ENCODE assay signal across 18 cellular contexts in genomic region chr15:88535100-88535499, GRCh38. TPM values are rescaled to one million over a fixed set of nuclear protein-coding genes. Genes with fewer than 3 reads are reported as not detected.
DNase-seq lines count a peak whose midpoint lies in the region; ATAC-seq and TF ChIP-seq lines count a peak whose summit lies in the region.
"Had no signal": no experiment of that assay in that cellular context is flagged by ENCODE, and none has a peak within 500 bp of the region (broad histone marks: within the 10 kb centered on the region; RNA-seq: fewer than 3 reads in every experiment).

No MANE protein-coding gene starts in this region.

- no peak overlapping the region for H3K4ac ChIP-seq in trophoblast cell (ENCODE audit: low read depth, low read length)

- no peak overlapping the region for H3K27ac ChIP-seq in trophoblast cell (ENCODE audit: low read depth, low read length)
- H3K27ac ChIP-seq: SK-N-MC had no signal

- H2BK5ac ChIP-seq in trophoblast cell (ENCODE audit: low read depth, low read length, poor library complexity), result no peak overlapping the region

- no peak overlapping the region for H2AFZ ChIP-seq in trophoblast cell (ENCODE audit: insufficient read depth, low read length, poor library complexity)

- H3K4me1 ChIP-seq in trophoblast cell (ENCODE audit: control insufficient read depth in 1 of 2, insufficient read depth in 2 of 2, low read length in 2 of 2), result peaks cover 15 to 22% of the 10 kb centered on the region in 2 experiments

- H4K91ac ChIP-seq in trophoblast cell (ENCODE audit: low read depth, low read length), result no peak overlapping the region

- no peak overlapping the region for H4K8ac ChIP-seq in trophoblast cell (ENCODE audit: low read depth, low read length)

- peaks cover 16% of the 10 kb centered on the region for H3K79me1 ChIP-seq in trophoblast cell (ENCODE audit: low read length)

- H2AK5ac ChIP-seq in trophoblast cell (ENCODE audit: low read length), result no peak overlapping the region

- H2BK120ac ChIP-seq in trophoblast cell (ENCODE audit: insufficient read depth, low read length, poor library complexity), result no peak overlapping the region

- DNase-seq in EL, result peak; percentile 44
- DNase-seq in LHCN-M2 (ENCODE audit: low read depth), result peak; percentile 9
- DNase-seq in epithelial cell of esophagus (ENCODE audit: low read depth), result peak; percentile 22
- peak; percentile 50 for DNase-seq in iris pigment epithelial cell (ENCODE audit: low read depth)
- DNase-seq in trophoblast cell, result no peak
- DNase-seq in GM03348 (ENCODE audit: low spot score), result no peak
- DNase-seq: CD4-positive, CD25-positive, alpha-beta regulatory T cell; DMS53; H7; MG63; NCI-H1092 treated with DMSO at 0.1 percent for 48 hours; NCI-H1694 treated with DMSO at 0.1 percent for 48 hours; NCI-H446 treated with DMSO at 0.1 percent for 48 hours; NCI-H748 treated with DMSO at 0.1 percent for 48 hours; PC-3 had no signal

- H3K4me3 ChIP-seq in epithelial cell of esophagus (ENCODE audit: low read length) (no peak overlapping the region), trophoblast cell (ENCODE audit: low read depth, low read length) (no peak overlapping the region)
- H3K4me3 ChIP-seq: MG63, SK-N-MC had no signal

- peaks cover 3% of the 10 kb centered on the region for H3K79me2 ChIP-seq in trophoblast cell (ENCODE audit: control insufficient read depth, insufficient read depth, low read length, poor library complexity)

- H3K18ac ChIP-seq in trophoblast cell (ENCODE audit: low read length), result no peak overlapping the region

- H3K27me3 ChIP-seq in trophoblast cell (ENCODE audit: insufficient read depth, low read length), result no peaks in the 10 kb centered on the region
- H3K27me3 ChIP-seq: MG63 had no signal

- no peak overlapping the region for H2BK12ac ChIP-seq in trophoblast cell (ENCODE audit: low read length)

- no peak for ATAC-seq in GM18861 (IDR thresholded peaks at IDR 0.05; ENCODE audit: unreplicated experiment)
- ATAC-seq: PC-3, Right ventricle myocardium inferior had no signal

- no peak overlapping the region for H4K12ac ChIP-seq in trophoblast cell (ENCODE audit: low read depth, low read length)

- peaks cover 6 to 7% of the 10 kb centered on the region in 2 experiments for H3K36me3 ChIP-seq in trophoblast cell (ENCODE audit: control insufficient read depth in 1 of 2, insufficient read depth in 2 of 2, low read length in 2 of 2)

- H3K9ac ChIP-seq in trophoblast cell (ENCODE audit: low read length), result no peak overlapping the region

- TF ChIP-seq CTCF in epithelial cell of esophagus (IDR thresholded peaks at IDR 0.05; ENCODE audit: insufficient read depth, low read depth, low read length, missing control alignments), result no peak

- H3K14ac ChIP-seq in trophoblast cell (ENCODE audit: low read length), result no peak overlapping the region

- no peak overlapping the region for H3K4me2 ChIP-seq in trophoblast cell (ENCODE audit: low read length)

- no peaks in the 10 kb centered on the region for H3K9me3 ChIP-seq in trophoblast cell (ENCODE audit: insufficient read depth, low read depth, low read length)

- no peak overlapping the region for H3K23ac ChIP-seq in trophoblast cell (ENCODE audit: low read length)

RNA-seq across cellular contexts. Expression of gene DET1, which starts 11.4 kb away (rescaled TPM):
- 4.9 and 5.2 TPM in 2 replicates for total RNA-seq in LHCN-M2 (2014; rRNA removed)
- polyA plus RNA-seq in LHCN-M2 (2012), result 4.7 TPM
- polyA plus RNA-seq in trophoblast cell (2013), result 2.5 and 3.3 TPM in 2 replicates

Comparison
In these comparisons a context has a peak if more than half of its experiments do, and no peak if none do; other contexts are left out.
1. DNase-seq: peak in EL (single experiment), LHCN-M2 (single experiment), epithelial cell of esophagus (single experiment) and iris pigment epithelial cell (single experiment); none in trophoblast cell (0 of 2) and GM03348 (single experiment).